ENCODE assay signal across 26 cellular contexts in genomic region chr12:70467476-70467875, GRCh38.
"Had no signal": no experiment of that assay in that cellular context is flagged by ENCODE, and none has a peak within 500 bp of the region (broad histone marks: within the 10 kb centered on the region; RNA-seq: fewer than 3 reads in every experiment).

No MANE protein-coding gene starts in this region.

- H3K27ac Mint-ChIP-seq: activated CD8-positive, alpha-beta memory T cell treated with anti-CD3 and anti-CD28 coated beads, Interleukin-2, amount 10 ng/mL, durations not matched to agents 7 days and 5 days; activated naive CD4-positive, alpha-beta T cell treated with anti-CD3 and anti-CD28 coated beads, Interleukin-2, amount 50 U/mL, for 24 hours; activated T-cell treated with anti-CD3 and anti-CD28 coated beads, Interleukin-2, amount 50 U/mL, for 24 hours; activated T-helper 1 cell treated with anti-CD3 and anti-CD28 coated beads, Interleukin-12 subunit alpha, Interleukin-12 subunit beta, Interleukin-2, Interleukin-4 antibody, amounts not matched to agents 30 ng/mL and 10 ng/mL and 1 ng/mL, durations not matched to agents 14 hours and 24 hours and 36 hours; T-helper 17 cell; WTC11 had no signal

- H3K4me3 Mint-ChIP-seq: activated CD8-positive, alpha-beta memory T cell treated with anti-CD3 and anti-CD28 coated beads, Interleukin-2, amount 10 ng/mL, durations not matched to agents 7 days and 5 days; activated naive CD4-positive, alpha-beta T cell treated with anti-CD3 and anti-CD28 coated beads, Interleukin-2, amount 50 U/mL, for 24 hours; activated T-cell treated with anti-CD3 and anti-CD28 coated beads, Interleukin-2, amount 50 U/mL, for 24 hours; activated T-helper 1 cell treated with anti-CD3 and anti-CD28 coated beads, Interleukin-12 subunit alpha, Interleukin-12 subunit beta, Interleukin-2, Interleukin-4 antibody, amounts not matched to agents 30 ng/mL and 10 ng/mL and 1 ng/mL, durations not matched to agents 14 hours and 24 hours and 36 hours; T-helper 17 cell; WTC11 had no signal

- H3K27ac ChIP-seq: breast epithelium, SJSA1 had no signal

- H3K4me1 ChIP-seq: breast epithelium, SJSA1 had no signal

- H3K9me3 Mint-ChIP-seq: activated naive CD4-positive, alpha-beta T cell treated with anti-CD3 and anti-CD28 coated beads, Interleukin-2, amount 50 U/mL, for 24 hours had no signal

- H3K4me3 ChIP-seq: breast epithelium, SJSA1 had no signal

- H3K9me3 ChIP-seq: SJSA1 had no signal

- H3K36me3 Mint-ChIP-seq: activated CD8-positive, alpha-beta memory T cell treated with anti-CD3 and anti-CD28 coated beads, Interleukin-2, amount 10 ng/mL, durations not matched to agents 7 days and 5 days; activated naive CD4-positive, alpha-beta T cell treated with anti-CD3 and anti-CD28 coated beads, Interleukin-2, amount 50 U/mL, for 24 hours had no signal

- H3K4me1 Mint-ChIP-seq: activated CD8-positive, alpha-beta memory T cell treated with anti-CD3 and anti-CD28 coated beads, Interleukin-2, amount 10 ng/mL, durations not matched to agents 7 days and 5 days; activated naive CD4-positive, alpha-beta T cell treated with anti-CD3 and anti-CD28 coated beads, Interleukin-2, amount 50 U/mL, for 24 hours; T-helper 17 cell had no signal

- H3K36me3 ChIP-seq: breast epithelium, SJSA1 had no signal

- ATAC-seq: activated CD8-positive, alpha-beta memory T cell treated with anti-CD3 and anti-CD28 coated beads, Interleukin-2, amount 10 ng/mL, durations not matched to agents 7 days and 5 days; Panc1; SK-N-SH treated with all-trans-retinoic acid at 6 μM for 48 hours; T-helper 17 cell; WTC11 had no signal

- H3K27me3 Mint-ChIP-seq: activated CD8-positive, alpha-beta memory T cell treated with anti-CD3 and anti-CD28 coated beads, Interleukin-2, amount 10 ng/mL, durations not matched to agents 7 days and 5 days had no signal

- H3K27me3 ChIP-seq: breast epithelium, SJSA1 had no signal

- DNase-seq: activated CD4-positive, alpha-beta T cell treated with anti-CD3 and anti-CD28 coated beads for 48 hours; activated CD4-positive, alpha-beta T cell treated with anti-CD3 and anti-CD28 coated beads, Interleukin-2, amount 50 U/mL, for 4 hours; activated CD4-positive, CD25-positive, alpha-beta regulatory T cell treated with anti-CD3 and anti-CD28 coated beads, Interleukin-2, amount 50 U/mL, for 72 hours; activated CD8-positive, alpha-beta memory T cell treated with anti-CD3 and anti-CD28 coated beads, Interleukin-2, amount 10 ng/mL, durations not matched to agents 7 days and 5 days; activated effector memory CD4-positive, alpha-beta T cell treated with Interleukin-2 at 50 U/mL for 16 hours; activated naive CD4-positive, alpha-beta T cell; activated T-cell treated with anti-CD3 and anti-CD28 coated beads, Interleukin-2, amount 50 U/mL, for 24 hours; aorta; caudate nucleus; NCI-H1105 treated with DMSO at 0.1 percent for 48 hours; NCI-H1436 treated with DMSO at 0.1 percent for 48 hours; NCI-H187; NCI-H2081; NCI-H446; NCI-H524; NCI-H774; Right ventricle myocardium superior; T-helper 17 cell; T-helper 9 cell had no signal
